Comparison of ENCODE assay signal across 31 cellular contexts in the genomic region with DNA sequence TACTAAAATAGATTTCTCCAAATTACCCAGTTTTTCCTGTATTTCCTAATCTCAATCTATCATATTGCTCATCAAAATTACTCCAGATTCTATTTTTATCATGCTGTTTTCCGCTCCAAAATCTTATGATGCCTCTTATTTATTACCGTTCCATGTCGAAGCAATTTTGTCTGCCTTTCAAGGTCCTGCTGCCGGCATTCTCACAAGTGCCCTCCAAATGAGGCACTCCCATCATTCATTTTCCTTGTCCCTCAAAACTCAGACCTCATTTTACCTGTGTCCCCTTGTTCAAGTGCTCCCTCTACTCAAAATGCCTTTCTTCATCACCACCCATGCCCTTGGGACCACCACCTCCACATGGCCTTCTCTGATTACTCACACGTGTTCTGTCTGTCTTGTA. TPM values are rescaled to one million over a fixed set of nuclear protein-coding genes. Genes with fewer than 3 reads are reported as not detected.
"Had no signal": no experiment of that assay in that cellular context is flagged by ENCODE, and none has a peak within 500 bp of the region (broad histone marks: within the 10 kb centered on the region; RNA-seq: fewer than 3 reads in every experiment).

No MANE protein-coding gene starts in this region.

- H3K27me3 ChIP-seq: body of pancreas, esophagus muscularis mucosa, gastroesophageal sphincter had no signal

- H3K36me3 ChIP-seq: esophagus muscularis mucosa, gastroesophageal sphincter, WERI-Rb-1 had no signal

- H3K4me1 Mint-ChIP-seq: activated CD4-positive, alpha-beta T cell treated with anti-CD3 and anti-CD28 coated beads, Interleukin-2, amount 10 ng/mL, durations not matched to agents 24 days and 14 days; activated CD8-positive, alpha-beta memory T cell treated with anti-CD3 and anti-CD28 coated beads, Interleukin-2, amount 10 ng/mL, durations not matched to agents 7 days and 5 days; activated naive CD4-positive, alpha-beta T cell treated with anti-CD3 and anti-CD28 coated beads, Interleukin-2, amount 10 ng/mL, durations not matched to agents 7 days and 5 days; T-helper 17 cell had no signal

- H3K9me3 Mint-ChIP-seq: activated naive CD4-positive, alpha-beta T cell treated with anti-CD3 and anti-CD28 coated beads, Interleukin-2, amount 10 ng/mL, durations not matched to agents 7 days and 5 days; activated T-helper 2 cell treated with anti-CD3 and anti-CD28 coated beads, Interferon-gamma antibody, Interleukin-2, Interleukin-4, amounts not matched to agents 10 μg/mL and 5 μg/mL and 100 μg/mL, durations not matched to agents 14 hours and 24 hours and 36 hours; effector memory CD8-positive, alpha-beta T cell; T-helper 2 cell treated with Interferon-gamma antibody and Interleukin-4, amounts not matched to agents 5 μg/mL and 100 μg/mL, for 36 hours had no signal

- H3K4me3 ChIP-seq: body of pancreas, esophagus muscularis mucosa, gastroesophageal sphincter had no signal

- H3K27ac ChIP-seq: body of pancreas, esophagus muscularis mucosa, foreskin keratinocyte, gastroesophageal sphincter, WERI-Rb-1 had no signal

- H3K4me3 Mint-ChIP-seq: activated B cell treated with CpG ODN at 0.5 μM for 24 hours; activated CD4-positive, alpha-beta memory T cell treated with anti-CD3 and anti-CD28 coated beads for 36 hours; activated CD4-positive, alpha-beta T cell treated with anti-CD3 and anti-CD28 coated beads, Interleukin-2, amount 10 ng/mL, durations not matched to agents 24 days and 14 days; activated CD8-positive, alpha-beta memory T cell treated with anti-CD3 and anti-CD28 coated beads, Interleukin-2, amount 10 ng/mL, durations not matched to agents 7 days and 5 days; activated CD8-positive, alpha-beta T cell treated with anti-CD3 and anti-CD28 coated beads, Interleukin-2, amount 10 ng/mL, durations not matched to agents 7 days and 5 days; activated naive CD4-positive, alpha-beta T cell treated with anti-CD3 and anti-CD28 coated beads, Interleukin-2, amount 10 ng/mL, durations not matched to agents 7 days and 5 days; activated naive CD8-positive, alpha-beta T cell; activated T-helper 1 cell treated with anti-CD3 and anti-CD28 coated beads, Interleukin-12 subunit alpha, Interleukin-12 subunit beta, Interleukin-2, Interleukin-4 antibody, amounts not matched to agents 30 ng/mL and 10 ng/mL and 1 ng/mL, durations not matched to agents 14 hours and 24 hours and 36 hours; effector memory CD8-positive, alpha-beta T cell; T-helper 17 cell; T-helper 2 cell treated with Interferon-gamma antibody and Interleukin-4, amounts not matched to agents 5 μg/mL and 100 μg/mL, for 36 hours had no signal

- H3K27ac Mint-ChIP-seq: activated B cell treated with CpG ODN at 0.5 μM for 24 hours; activated CD4-positive, alpha-beta memory T cell treated with anti-CD3 and anti-CD28 coated beads for 36 hours; activated CD4-positive, alpha-beta T cell treated with anti-CD3 and anti-CD28 coated beads, Interleukin-2, amount 10 ng/mL, durations not matched to agents 24 days and 14 days; activated CD8-positive, alpha-beta memory T cell treated with anti-CD3 and anti-CD28 coated beads, Interleukin-2, amount 10 ng/mL, durations not matched to agents 7 days and 5 days; activated CD8-positive, alpha-beta T cell treated with anti-CD3 and anti-CD28 coated beads, Interleukin-2, amount 10 ng/mL, durations not matched to agents 7 days and 5 days; activated naive CD4-positive, alpha-beta T cell treated with anti-CD3 and anti-CD28 coated beads, Interleukin-2, amount 10 ng/mL, durations not matched to agents 7 days and 5 days; activated naive CD8-positive, alpha-beta T cell; activated T-helper 1 cell treated with anti-CD3 and anti-CD28 coated beads, Interleukin-12 subunit alpha, Interleukin-12 subunit beta, Interleukin-2, Interleukin-4 antibody, amounts not matched to agents 30 ng/mL and 10 ng/mL and 1 ng/mL, durations not matched to agents 14 hours and 24 hours and 36 hours; activated T-helper 2 cell treated with anti-CD3 and anti-CD28 coated beads, Interferon-gamma antibody, Interleukin-2, Interleukin-4, amounts not matched to agents 10 μg/mL and 5 μg/mL and 100 μg/mL, durations not matched to agents 14 hours and 24 hours and 36 hours; effector memory CD8-positive, alpha-beta T cell; T-helper 17 cell; T-helper 2 cell treated with Interferon-gamma antibody and Interleukin-4, amounts not matched to agents 5 μg/mL and 100 μg/mL, for 36 hours had no signal

- DNase-seq: activated B cell treated with CpG ODN at 0.5 μM for 24 hours; activated CD4-positive, alpha-beta memory T cell treated with anti-CD3 and anti-CD28 coated beads for 36 hours; activated CD4-positive, alpha-beta T cell treated with anti-CD3 and anti-CD28 coated beads, Interleukin-2, amount 10 ng/mL, durations not matched to agents 24 days and 14 days; activated CD8-positive, alpha-beta memory T cell treated with anti-CD3 and anti-CD28 coated beads, Interleukin-2, amount 10 ng/mL, durations not matched to agents 7 days and 5 days; activated CD8-positive, alpha-beta memory T cell treated with anti-CD3 and anti-CD28 coated beads, Interleukin-2, amount 50 U/mL, for 4 hours; activated CD8-positive, alpha-beta T cell treated with anti-CD3 and anti-CD28 coated beads, Interleukin-2, amount 10 ng/mL, durations not matched to agents 7 days and 5 days; activated effector memory CD4-positive, alpha-beta T cell treated with anti-CD3 and anti-CD28 coated beads, Interleukin-2, amount 50 U/mL, for 16 hours; activated naive CD4-positive, alpha-beta T cell treated with anti-CD3 and anti-CD28 coated beads, Interleukin-2, amount 10 ng/mL, durations not matched to agents 7 days and 5 days; activated T-cell treated with anti-CD3 and anti-CD28 coated beads, Interleukin-2, amount 50 U/mL, for 1 hour; activated T-cell treated with anti-CD3 and anti-CD28 coated beads, Interleukin-2, amount 50 U/mL, for 48 hours; amygdala; aorta; body of pancreas; caudate nucleus; cortex of kidney; dermis blood vessel endothelial cell; effector CD4-positive, alpha-beta T cell; effector memory CD8-positive, alpha-beta T cell; erythroblast; foreskin keratinocyte; T-helper 1 cell; T-helper 17 cell; T1000; WERI-Rb-1 had no signal

- ATAC-seq: activated CD4-positive, CD25-positive, alpha-beta regulatory T cell treated with anti-CD3 and anti-CD28 coated beads, Interleukin-2, amount 50 U/mL, for 24 hours; activated CD8-positive, alpha-beta memory T cell treated with anti-CD3 and anti-CD28 coated beads, Interleukin-2, amount 10 ng/mL, durations not matched to agents 7 days and 5 days; activated CD8-positive, alpha-beta T cell treated with anti-CD3 and anti-CD28 coated beads, Interleukin-2, amount 10 ng/mL, durations not matched to agents 7 days and 5 days; body of pancreas; effector memory CD8-positive, alpha-beta T cell; foreskin keratinocyte; gastroesophageal sphincter; T-helper 17 cell had no signal

- H3K4me1 ChIP-seq: body of pancreas, esophagus muscularis mucosa, foreskin keratinocyte, gastroesophageal sphincter had no signal

- H3K9me3 ChIP-seq: body of pancreas, esophagus muscularis mucosa, gastroesophageal sphincter had no signal

- H3K36me3 Mint-ChIP-seq: activated CD4-positive, alpha-beta memory T cell treated with anti-CD3 and anti-CD28 coated beads for 36 hours; activated CD8-positive, alpha-beta memory T cell treated with anti-CD3 and anti-CD28 coated beads, Interleukin-2, amount 10 ng/mL, durations not matched to agents 7 days and 5 days; activated naive CD4-positive, alpha-beta T cell treated with anti-CD3 and anti-CD28 coated beads, Interleukin-2, amount 10 ng/mL, durations not matched to agents 7 days and 5 days had no signal

- H3K27me3 Mint-ChIP-seq: activated B cell treated with CpG ODN at 0.5 μM for 24 hours; activated CD8-positive, alpha-beta memory T cell treated with anti-CD3 and anti-CD28 coated beads, Interleukin-2, amount 10 ng/mL, durations not matched to agents 7 days and 5 days; T-helper 17 cell had no signal

RNA-seq across cellular contexts. Expression of gene NEB, which starts 13.1 kb away (rescaled TPM):
- polyA plus RNA-seq: foreskin keratinocyte had no signal
